ENCODE assay signal across 11 cellular contexts in the genomic region with DNA sequence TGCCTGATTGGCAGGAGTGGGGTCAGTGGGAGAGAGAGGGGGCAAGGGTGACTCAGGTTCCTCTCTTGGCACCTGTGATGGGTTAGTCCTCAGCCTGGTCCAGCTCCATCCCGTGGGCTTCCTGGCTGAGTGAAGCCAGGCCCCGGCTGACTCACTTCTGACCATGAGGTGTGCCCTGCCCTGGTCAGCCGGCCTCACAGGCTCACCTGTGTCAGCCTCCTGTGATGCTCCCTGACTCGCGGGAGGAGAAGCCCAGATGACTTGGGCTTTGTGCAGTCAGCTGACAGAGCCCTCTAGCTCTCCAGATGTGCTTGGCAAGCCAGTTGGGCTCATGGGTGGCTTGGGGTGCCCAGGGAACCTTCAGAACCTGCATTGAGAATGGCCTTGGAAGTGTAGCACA. TPM values are rescaled to one million over a fixed set of nuclear protein-coding genes. Genes with fewer than 3 reads are reported as not detected.
DNase-seq lines count a peak whose midpoint lies in the region; ATAC-seq and TF ChIP-seq lines count a peak whose summit lies in the region.
"Had no signal": no experiment of that assay in that cellular context is flagged by ENCODE, and none has a peak within 500 bp of the region (broad histone marks: within the 10 kb centered on the region; RNA-seq: fewer than 3 reads in every experiment).

No MANE protein-coding gene starts in this region.

- POLR2A ChIA-PET in activated CD8-positive, alpha-beta T cell treated with anti-CD3 and anti-CD28 coated beads for 36 hours (lab: Charles Lee): interaction anchor here (0.8 to 4.2 kb wide), 8 partner anchors 8 to 46 kb away, joined by 3 to 37 read pairs (median 4); a partner anchor contains a TSS
- POLR2A ChIA-PET in RWPE1 (lab: Yijun Ruan, JAX; ENCODE audit: low non-redundant PET): no interaction called here

- H3K4me3 Mint-ChIP-seq in activated T-cell treated with anti-CD3 and anti-CD28 coated beads, Interleukin-2, amount 50 U/mL, for 24 hours: no peak overlapping the region
- H3K4me3 Mint-ChIP-seq in activated CD8-positive, alpha-beta T cell treated with anti-CD3 and anti-CD28 coated beads for 36 hours: no peak overlapping the region
- H3K4me3 Mint-ChIP-seq: activated CD4-positive, alpha-beta T cell treated with anti-CD3 and anti-CD28 coated beads, Interleukin-2, amount 10 ng/mL, durations not matched to agents 7 days and 5 days; type B pancreatic cell had no signal

- H3K4me3 ChIP-seq in foreskin fibroblast (ENCODE audit: low read depth in 1 of 2, low read length in 2 of 2): no peak overlapping the region

- intact Hi-C loops in activated CD8-positive, alpha-beta T cell treated with anti-CD3 and anti-CD28 coated beads for 36 hours (cut with micrococcal nuclease): no loop called here
- intact Hi-C loops in posterior vena cava (cut with DNase I): no loop called here

- DNase-seq in activated T-cell treated with anti-CD3 and anti-CD28 coated beads, Interleukin-2, amount 50 U/mL, for 24 hours: no peak
- DNase-seq in activated T-cell treated with anti-CD3 and anti-CD28 coated beads for 4 hours (no peak), posterior vena cava (ENCODE audit: low spot score) (peak; percentile 65), foreskin fibroblast (no peak), RWPE1 (ENCODE audit: low spot score) (no peak)
- peak; percentile 33 for DNase-seq in activated CD8-positive, alpha-beta T cell treated with anti-CD3 and anti-CD28 coated beads for 36 hours
- DNase-seq: hippocampal formation had no signal

- H3K4me1 Mint-ChIP-seq in activated T-cell treated with anti-CD3 and anti-CD28 coated beads, Interleukin-2, amount 50 U/mL, for 24 hours (ENCODE audit: low read depth): peaks cover 52% of the 10 kb centered on the region
- peaks cover 38% of the 10 kb centered on the region for H3K4me1 Mint-ChIP-seq in activated CD8-positive, alpha-beta T cell treated with anti-CD3 and anti-CD28 coated beads for 36 hours (ENCODE audit: low read depth)

- CTCF ChIA-PET in activated CD8-positive, alpha-beta T cell treated with anti-CD3 and anti-CD28 coated beads for 36 hours (lab: Charles Lee): interaction anchor here (1.0 to 4.7 kb wide), 5 partner anchors 8 to 43 kb away, joined by 3 to 17 read pairs (median 4); no protein-coding TSS in a partner anchor
- CTCF ChIA-PET in RWPE1 (lab: Yijun Ruan, JAX): no interaction called here

- peaks cover 3% of the 10 kb centered on the region for H3K36me3 Mint-ChIP-seq in activated T-cell treated with anti-CD3 and anti-CD28 coated beads, Interleukin-2, amount 50 U/mL, for 24 hours (ENCODE audit: low read depth)
- H3K36me3 Mint-ChIP-seq in activated CD8-positive, alpha-beta T cell treated with anti-CD3 and anti-CD28 coated beads for 36 hours (ENCODE audit: low read depth): no peaks in the 10 kb centered on the region
- H3K36me3 Mint-ChIP-seq: type B pancreatic cell had no signal

- H3K27me3 Mint-ChIP-seq in activated T-cell treated with anti-CD3 and anti-CD28 coated beads, Interleukin-2, amount 50 U/mL, for 24 hours: no peaks in the 10 kb centered on the region
- no peaks in the 10 kb centered on the region for H3K27me3 Mint-ChIP-seq in activated CD8-positive, alpha-beta T cell treated with anti-CD3 and anti-CD28 coated beads for 36 hours
- H3K27me3 Mint-ChIP-seq: activated CD4-positive, alpha-beta T cell treated with anti-CD3 and anti-CD28 coated beads, Interleukin-2, amount 10 ng/mL, durations not matched to agents 7 days and 5 days; type B pancreatic cell had no signal

- ATAC-seq in HG02610 (IDR thresholded peaks at IDR 0.05; ENCODE audit: unreplicated experiment) (peak; percentile 27), GM18873 (IDR thresholded peaks at IDR 0.05; ENCODE audit: low FRiP score, unreplicated experiment) (no peak)
- ATAC-seq in activated CD8-positive, alpha-beta T cell treated with anti-CD3 and anti-CD28 coated beads for 36 hours: peak; percentile 1

- H3K9me3 Mint-ChIP-seq in activated T-cell treated with anti-CD3 and anti-CD28 coated beads, Interleukin-2, amount 50 U/mL, for 24 hours: peaks cover 4% of the 10 kb centered on the region
- peaks cover 4% of the 10 kb centered on the region for H3K9me3 Mint-ChIP-seq in activated CD8-positive, alpha-beta T cell treated with anti-CD3 and anti-CD28 coated beads for 36 hours

- H3K27ac Mint-ChIP-seq in activated T-cell treated with anti-CD3 and anti-CD28 coated beads, Interleukin-2, amount 50 U/mL, for 24 hours: peak overlapping the region; percentile 94
- H3K27ac Mint-ChIP-seq in activated CD8-positive, alpha-beta T cell treated with anti-CD3 and anti-CD28 coated beads for 36 hours: peak overlapping the region; percentile 83
- H3K27ac Mint-ChIP-seq: type B pancreatic cell had no signal

- no peak overlapping the region for H3K27ac ChIP-seq in RWPE1

- TF ChIP-seq CTCF in activated CD8-positive, alpha-beta T cell treated with anti-CD3 and anti-CD28 coated beads for 36 hours (IDR thresholded peaks at IDR 0.05): no peak
- TF ChIP-seq CTCF in foreskin fibroblast (IDR thresholded peaks at IDR 0.05; ENCODE audit: low read depth, low read length) (no peak), RWPE1 (conservative IDR thresholded peaks at IDR 0.05; ENCODE audit: low read depth) (no peak)

RNA-seq across cellular contexts. Expression of a gene that starts 16.0 kb away (rescaled TPM):
- 10 to 100 TPM; 81.5 to 88.6 TPM for total RNA-seq in activated CD8-positive, alpha-beta T cell treated with anti-CD3 and anti-CD28 coated beads for 36 hours
- total RNA-seq in posterior vena cava: 10 to 100 TPM; 20.4 to 23.9 TPM

Comparison
In these comparisons a context has a peak if more than half of its experiments do, and no peak if none do; other contexts are left out.
1. DNase-seq: peak in activated CD8-positive, alpha-beta T cell treated with anti-CD3 and anti-CD28 coated beads for 36 hours (single experiment) and posterior vena cava (single experiment); none in activated T-cell treated with anti-CD3 and anti-CD28 coated beads, Interleukin-2, amount 50 U/mL, for 24 hours (single experiment), activated T-cell treated with anti-CD3 and anti-CD28 coated beads for 4 hours (single experiment), foreskin fibroblast (0 of 2) and RWPE1 (single experiment).